Comparison of ENCODE assay signal across 19 cellular contexts in genomic region chr1:160634543-160635491, GRCh38. TPM values are rescaled to one million over a fixed set of nuclear protein-coding genes. Genes with fewer than 3 reads are reported as not detected.
DNase-seq lines count a peak whose midpoint lies in the region; ATAC-seq and TF ChIP-seq lines count a peak whose summit lies in the region.
"Had no signal": no experiment of that assay in that cellular context is flagged by ENCODE, and none has a peak within 500 bp of the region (broad histone marks: within the 10 kb centered on the region; RNA-seq: fewer than 3 reads in every experiment).

No MANE protein-coding gene starts in this region.

- H3K36me3 Mint-ChIP-seq in activated CD4-positive, alpha-beta T cell treated with anti-CD3 and anti-CD28 coated beads for 36 hours (ENCODE audit: low read depth) = peaks cover 97% of the 10 kb centered on the region
- H3K36me3 Mint-ChIP-seq in activated CD8-positive, alpha-beta T cell treated with anti-CD3 and anti-CD28 coated beads for 36 hours (ENCODE audit: low read depth) = peaks cover 98% of the 10 kb centered on the region

- no peaks in the 10 kb centered on the region for H3K79me1 ChIP-seq in mesendoderm (ENCODE audit: low read length)

- H2AK5ac ChIP-seq in mesendoderm (ENCODE audit: low read length) = peak overlapping the region; percentile 100

- H4K5ac ChIP-seq in mesendoderm (ENCODE audit: low read length) = peak overlapping the region; percentile 36

- H3K27me3 ChIP-seq in mesendoderm (ENCODE audit: insufficient read depth, low read length, poor library complexity) (no peaks in the 10 kb centered on the region), dorsolateral prefrontal cortex (peaks cover 0 to 3% (median 0%) of the 10 kb centered on the region in 45 donors)

- peak; percentile 45 for DNase-seq in activated CD4-positive, alpha-beta T cell treated with anti-CD3 and anti-CD28 coated beads for 36 hours
- DNase-seq in activated CD4-positive, alpha-beta T cell treated with anti-CD3 and anti-CD28 coated beads for 48 hours = no peak
- no peak for DNase-seq in activated CD8-positive, alpha-beta T cell treated with anti-CD3 and anti-CD28 coated beads for 36 hours
- DNase-seq in mesendoderm = no peak
- DNase-seq in NCI-H774 (lab: John Stamatoyannopoulos, UW) = no peak
- no peak for DNase-seq in globus pallidus (ENCODE audit: low spot score)
- no peak for DNase-seq in dorsolateral prefrontal cortex
- DNase-seq: DMS79, NCI-H1930 had no signal

- no peak for ATAC-seq in activated CD4-positive, alpha-beta T cell treated with anti-CD3 and anti-CD28 coated beads for 36 hours
- ATAC-seq in activated CD8-positive, alpha-beta T cell treated with anti-CD3 and anti-CD28 coated beads for 36 hours = no peak

- peaks cover 96% of the 10 kb centered on the region for H3K4me1 Mint-ChIP-seq in activated CD4-positive, alpha-beta T cell treated with anti-CD3 and anti-CD28 coated beads for 36 hours
- peaks cover 95% of the 10 kb centered on the region for H3K4me1 Mint-ChIP-seq in activated CD8-positive, alpha-beta T cell treated with anti-CD3 and anti-CD28 coated beads for 36 hours (ENCODE audit: low read depth)

- intact Hi-C loops in activated CD4-positive, alpha-beta T cell treated with anti-CD3 and anti-CD28 coated beads for 36 hours (cut with DNase I, micrococcal nuclease) = no loop called here
- intact Hi-C loops in activated CD8-positive, alpha-beta T cell treated with anti-CD3 and anti-CD28 coated beads for 36 hours (cut with micrococcal nuclease) = no loop called here
- intact Hi-C loops in dorsolateral prefrontal cortex (cut with DNase I) = no loop called here

- no peak overlapping the region for H3K4me3 ChIP-seq in mesendoderm (ENCODE audit: low read length)
- H3K4me3 ChIP-seq in dorsolateral prefrontal cortex = no peak overlapping the region

- H3K27ac Mint-ChIP-seq in activated CD4-positive, alpha-beta T cell treated with anti-CD3 and anti-CD28 coated beads for 36 hours = peak overlapping the region; percentile 79
- peak overlapping the region; percentile 86 for H3K27ac Mint-ChIP-seq in activated CD8-positive, alpha-beta T cell treated with anti-CD3 and anti-CD28 coated beads for 36 hours
- H3K27ac Mint-ChIP-seq: progenitor cell of endocrine pancreas had no signal

- peak overlapping the region; percentile 59 for H3K23ac ChIP-seq in mesendoderm (ENCODE audit: low read length)

- POLR2A ChIA-PET in activated CD4-positive, alpha-beta T cell treated with anti-CD3 and anti-CD28 coated beads for 36 hours (lab: Charles Lee) = interaction anchor here (0.7 kb wide), 1 partner anchor 105 kb away, joined by 3 read pairs; no protein-coding TSS in a partner anchor
- POLR2A ChIA-PET in activated CD8-positive, alpha-beta T cell treated with anti-CD3 and anti-CD28 coated beads for 36 hours (lab: Charles Lee) = no interaction called here

- H3K56ac ChIP-seq in mesendoderm (ENCODE audit: low read length) = peak overlapping the region; percentile 82

- H3K4me1 ChIP-seq in mesendoderm (ENCODE audit: control insufficient read depth, low read depth, low read length) = peaks cover 35% of the 10 kb centered on the region

- H3K27ac ChIP-seq in mesendoderm (ENCODE audit: low read depth, low read length) = no peak overlapping the region
- H3K27ac ChIP-seq in dorsolateral prefrontal cortex = no peak overlapping the region
- H3K27ac ChIP-seq: C4-2B, epithelial cell of prostate, RWPE1 had no signal

- no peak overlapping the region for H2BK15ac ChIP-seq in mesendoderm (replicated peaks; ENCODE audit: low read depth)

- no peaks in the 10 kb centered on the region for H3K9me3 Mint-ChIP-seq in activated CD4-positive, alpha-beta T cell treated with anti-CD3 and anti-CD28 coated beads for 36 hours (ENCODE audit: low read depth)
- no peaks in the 10 kb centered on the region for H3K9me3 Mint-ChIP-seq in activated CD8-positive, alpha-beta T cell treated with anti-CD3 and anti-CD28 coated beads for 36 hours

- TF ChIP-seq CTCF in activated CD8-positive, alpha-beta T cell treated with anti-CD3 and anti-CD28 coated beads for 36 hours (IDR thresholded peaks at IDR 0.05) = no peak
- TF ChIP-seq CTCF in dorsolateral prefrontal cortex (IDR thresholded peaks at IDR 0.05 in 54 of 56, conservative IDR thresholded peaks at IDR 0.05 in 2 of 56; ENCODE audit: low read depth in 1 of 56, partially characterized antibody in 56 of 56) = no peak

- H3K4ac ChIP-seq in mesendoderm (ENCODE audit: low read depth, low read length) = peak overlapping the region; percentile 85

- CTCF ChIA-PET in activated CD4-positive, alpha-beta T cell treated with anti-CD3 and anti-CD28 coated beads for 36 hours (lab: Charles Lee) = interaction anchor here (1.3 kb wide), 1 partner anchor 16 kb away, joined by 3 read pairs; no protein-coding TSS in a partner anchor
- CTCF ChIA-PET in activated CD8-positive, alpha-beta T cell treated with anti-CD3 and anti-CD28 coated beads for 36 hours (lab: Charles Lee) = interaction anchor here (1.3 kb wide), 1 partner anchor 40 kb away, joined by 3 read pairs; no protein-coding TSS in a partner anchor

- H4K8ac ChIP-seq in mesendoderm (ENCODE audit: low read depth, low read length) = peak overlapping the region; percentile 57

- H3K36me3 ChIP-seq in mesendoderm (ENCODE audit: control insufficient read depth, insufficient read depth, low read length) = no peaks in the 10 kb centered on the region

- no peak overlapping the region for H3K9ac ChIP-seq in mesendoderm (ENCODE audit: low read length)

- peak overlapping the region; percentile 92 for H2BK5ac ChIP-seq in mesendoderm (ENCODE audit: low read length)

- peak overlapping the region; percentile 18 for H3K4me3 Mint-ChIP-seq in activated CD4-positive, alpha-beta T cell treated with anti-CD3 and anti-CD28 coated beads for 36 hours
- peak overlapping the region; percentile 9 for H3K4me3 Mint-ChIP-seq in activated CD8-positive, alpha-beta T cell treated with anti-CD3 and anti-CD28 coated beads for 36 hours

- H3K27me3 Mint-ChIP-seq in activated CD4-positive, alpha-beta T cell treated with anti-CD3 and anti-CD28 coated beads for 36 hours = no peaks in the 10 kb centered on the region
- H3K27me3 Mint-ChIP-seq in activated CD8-positive, alpha-beta T cell treated with anti-CD3 and anti-CD28 coated beads for 36 hours = no peaks in the 10 kb centered on the region
- H3K27me3 Mint-ChIP-seq: progenitor cell of endocrine pancreas had no signal

- peak overlapping the region; percentile 44 for H3K18ac ChIP-seq in mesendoderm (ENCODE audit: low read length)

- 100% methylated on average over 6 of the region's 17 CpGs for WGBS in mesendoderm (ENCODE audit: extremely low coverage, insufficient coverage, low lambda C conversion rate)

- peak; percentile 62 for TF ChIP-seq POLR2A in GM10847 (IDR thresholded peaks at IDR 0.05; ENCODE audit: extremely low read depth, insufficient read length)

- H3K79me2 ChIP-seq in mesendoderm (ENCODE audit: control insufficient read depth, insufficient read depth, low read length) = no peaks in the 10 kb centered on the region

- peak overlapping the region; percentile 33 for H2BK120ac ChIP-seq in mesendoderm (ENCODE audit: low read depth, low read length)

- H3K4me2 ChIP-seq in mesendoderm (ENCODE audit: low read length) = no peak overlapping the region

RNA-seq across cellular contexts. Expression of gene SLAMF1, which starts 12.0 kb away (rescaled TPM):
- 100 to 1,000 TPM; 103 to 108 TPM for total RNA-seq in activated CD4-positive, alpha-beta T cell treated with anti-CD3 and anti-CD28 coated beads for 36 hours
- total RNA-seq in activated CD8-positive, alpha-beta T cell treated with anti-CD3 and anti-CD28 coated beads for 36 hours = 10 to 100 TPM; 65.9 to 67.8 TPM
- polyA plus RNA-seq in mesendoderm (2013, experiment 1 of 2) = 0.10 TPM
- polyA plus RNA-seq in mesendoderm (2013, experiment 2 of 2) = 0.11 TPM
- total RNA-seq in dorsolateral prefrontal cortex = under 1 TPM in 11 of 120 experiments, not detected in 109; 0.11 to 0.50 (median 0.24) TPM
- total RNA-seq: frontal cortex, progenitor cell of endocrine pancreas, skeletal muscle tissue, temporal lobe had no signal
- polyA plus RNA-seq: neural cell had no signal

RNA-seq across cellular contexts. Expression of gene CD84, which starts 55.5 kb away (rescaled TPM):
- 10 to 100 TPM; 14.8 to 17.8 TPM for total RNA-seq in activated CD4-positive, alpha-beta T cell treated with anti-CD3 and anti-CD28 coated beads for 36 hours
- total RNA-seq in activated CD8-positive, alpha-beta T cell treated with anti-CD3 and anti-CD28 coated beads for 36 hours = 10 to 100 TPM; 18.1 to 20.1 TPM
- not detected for polyA plus RNA-seq in mesendoderm (2013, experiment 1 of 2)
- polyA plus RNA-seq in mesendoderm (2013, experiment 2 of 2) = not detected
- total RNA-seq in dorsolateral prefrontal cortex = 10 to 100 TPM in 4 of 120 experiments, 1 to 10 TPM in 113, under 1 TPM in 3; 0.63 to 12.0 (median 5.2) TPM
- total RNA-seq: A172, progenitor cell of endocrine pancreas had no signal
- polyA plus RNA-seq: neural cell had no signal

Comparison
In these comparisons a context has a peak if more than half of its experiments do, and no peak if none do; other contexts are left out.
1. RNA of gene SLAMF1, which starts 12.0 kb away (total RNA-seq): 103 to 108 TPM in activated CD4-positive, alpha-beta T cell treated with anti-CD3 and anti-CD28 coated beads for 36 hours and 65.9 to 67.8 TPM in activated CD8-positive, alpha-beta T cell treated with anti-CD3 and anti-CD28 coated beads for 36 hours; 0.11 to 0.50 TPM in dorsolateral prefrontal cortex; every median in the first group is over 10 times any median in the second.